In genomic region chr6:5662797-5663196, GRCh38 we compare ENCODE assay signal across 25 cellular contexts.
"Had no signal": no experiment of that assay in that cellular context is flagged by ENCODE, and none has a peak within 500 bp of the region (broad histone marks: within the 10 kb centered on the region; RNA-seq: fewer than 3 reads in every experiment).

No MANE protein-coding gene starts in this region.

- H3K9me3 ChIP-seq: left ventricle myocardium inferior, neutrophil, psoas muscle, right lobe of liver, stomach, testis, thyroid gland, transverse colon, upper lobe of left lung, vagina had no signal

- ATAC-seq: natural killer cell; psoas muscle; right lobe of liver; stimulated activated naive B cell treated with anti-CD40 and anti-IgM and Interleukin-4, amounts not matched to agents 10 μg/mL and 1 μg/mL and 100 μg/mL, for 72 hours; stimulated activated naive CD8-positive, alpha-beta T cell treated with anti-CD3 and anti-CD28 coated beads, Interleukin-15, Interleukin-2, amounts not matched to agents 100 U/mL and 50 U/mL, for 24 hours had no signal

- DNase-seq: immature natural killer cell; kidney; left ventricle myocardium inferior; mesendoderm; naive B cell; natural killer cell; nephron progenitor cell; psoas muscle; right lobe of liver; stimulated activated CD4-positive, alpha-beta T cell treated with anti-CD3 and anti-CD28 coated beads, Interleukin-12 subunit alpha, Interleukin-12 subunit beta, amount 100 ng/mL, for 4 hours; stimulated activated CD4-positive, alpha-beta T cell treated with anti-CD3 and anti-CD28 coated beads, Interleukin-15, amount 100 ng/mL, for 24 hours; stimulated activated CD4-positive, alpha-beta T cell treated with anti-CD3 and anti-CD28 coated beads, Interleukin-2, amount 100 ng/mL, for 24 hours; stimulated activated CD4-positive, alpha-beta T cell treated with anti-CD3 and anti-CD28 coated beads, Interleukin-4, amount 100 ng/mL, for 1 hour; stimulated activated naive B cell treated with anti-CD40 and anti-IgM and Interleukin-4, amounts not matched to agents 10 μg/mL and 1 μg/mL and 100 μg/mL, for 72 hours; stimulated activated naive CD8-positive, alpha-beta T cell treated with anti-CD3 and anti-CD28 coated beads, Interleukin-15, Interleukin-2, amounts not matched to agents 100 U/mL and 50 U/mL, for 24 hours; stomach; testis; transverse colon; upper lobe of left lung had no signal

- H3K79me2 ChIP-seq: parathyroid adenoma had no signal

- H3K27ac ChIP-seq: left ventricle myocardium inferior, neural progenitor cell, neutrophil, parathyroid adenoma, psoas muscle, right lobe of liver, stomach, testis, thyroid gland, transverse colon, upper lobe of left lung, vagina had no signal

- H3K4me2 ChIP-seq: neural progenitor cell had no signal

- H3K27me3 ChIP-seq: neural progenitor cell, neutrophil, right lobe of liver, stomach, testis, thyroid gland, transverse colon, upper lobe of left lung, vagina had no signal

- H3K36me3 ChIP-seq: left ventricle myocardium inferior, neural progenitor cell, neutrophil, right lobe of liver, stomach, thyroid gland, transverse colon, upper lobe of left lung, vagina had no signal

- H3K9ac ChIP-seq: neural progenitor cell, parathyroid adenoma had no signal

- H3K4me1 ChIP-seq: left ventricle myocardium inferior, psoas muscle, right lobe of liver, testis, upper lobe of left lung, vagina had no signal

- H3K4me3 ChIP-seq: left ventricle myocardium inferior, lung, neural progenitor cell, psoas muscle, right lobe of liver, stomach, testis, thyroid gland, transverse colon, upper lobe of left lung, vagina had no signal

- H2AFZ ChIP-seq: neural progenitor cell, parathyroid adenoma had no signal
